In the genomic region with DNA sequence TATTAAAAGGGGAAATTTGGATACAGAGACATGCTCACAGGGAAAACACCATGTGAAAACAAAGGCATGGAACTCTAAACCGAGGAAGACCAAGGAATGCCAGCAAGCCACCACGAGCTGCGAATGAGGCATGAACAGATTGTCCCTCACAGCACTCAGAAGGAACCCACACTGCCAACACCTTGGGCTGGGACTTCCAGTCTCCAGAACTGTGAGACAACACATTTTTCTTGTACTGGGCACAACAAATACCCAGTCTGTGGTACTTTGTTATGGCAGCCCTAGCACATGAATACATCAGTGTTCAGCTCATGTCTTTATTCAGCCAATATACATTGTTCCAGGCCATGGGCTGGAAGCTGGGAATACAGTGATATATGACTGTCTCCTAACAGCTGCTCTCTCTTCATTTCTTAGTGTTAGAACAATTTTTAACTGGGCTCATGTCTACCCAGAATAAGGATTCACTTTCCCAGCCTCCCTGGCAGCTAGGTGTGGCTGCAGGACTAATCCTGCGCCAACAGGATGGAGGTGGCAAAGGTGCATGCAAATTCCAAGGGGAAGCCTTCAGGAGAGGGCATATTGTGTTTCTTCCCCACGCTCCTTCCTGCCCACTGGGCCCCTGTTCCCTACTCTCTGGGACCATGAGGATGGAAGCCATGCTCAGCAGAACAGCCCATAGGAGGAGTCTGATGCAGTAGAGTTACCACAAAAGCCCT, we compare ENCODE assay signal across 30 cellular contexts. TPM values are rescaled to one million over a fixed set of nuclear protein-coding genes. Genes with fewer than 3 reads are reported as not detected.
"Had no signal": no experiment of that assay in that cellular context is flagged by ENCODE, and none has a peak within 500 bp of the region (broad histone marks: within the 10 kb centered on the region; RNA-seq: fewer than 3 reads in every experiment).

No MANE protein-coding gene starts in this region.

- H3K27me3 ChIP-seq: ascending aorta, body of pancreas had no signal

- DNase-seq: activated CD4-positive, alpha-beta T cell treated with anti-CD3 and anti-CD28 coated beads for 48 hours; activated CD4-positive, alpha-beta T cell treated with anti-CD3 and anti-CD28 coated beads, Interleukin-2, amount 50 U/mL, for 4 hours; activated CD4-positive, CD25-positive, alpha-beta regulatory T cell treated with anti-CD3 and anti-CD28 coated beads, Interleukin-2, amount 50 U/mL, for 72 hours; activated CD8-positive, alpha-beta memory T cell treated with anti-CD3 and anti-CD28 coated beads, Interleukin-2, amount 10 ng/mL, durations not matched to agents 7 days and 5 days; activated CD8-positive, alpha-beta T cell treated with anti-CD3 and anti-CD28 coated beads, Interleukin-2, amount 10 ng/mL, durations not matched to agents 7 days and 5 days; activated effector memory CD4-positive, alpha-beta T cell treated with anti-CD3 and anti-CD28 coated beads, Interleukin-2, amount 50 U/mL, for 16 hours; activated naive CD4-positive, alpha-beta T cell treated with Interleukin-2 at 50 U/mL for 16 hours; activated naive CD8-positive, alpha-beta T cell treated with anti-CD3 and anti-CD28 coated beads, Interleukin-2, amount 50 U/mL, for 24 hours; activated T-cell treated with anti-CD3 and anti-CD28 coated beads, Interleukin-2, amount 50 U/mL, for 4 hours; amniotic stem cell; body of pancreas; KG1; NCI-H1092; NCI-H1417; NCI-H1930; NCI-H2107; NCI-H2171 treated with DMSO at 0.1 percent for 48 hours; NCI-H226; NCI-H82; NK-92 treated with Interleukin-12 subunit alpha and Interleukin-12 subunit beta, amount 100 ng/mL, for 24 hours; OCI-M1; RPMI8226; SW 1271 had no signal

- ATAC-seq: activated CD8-positive, alpha-beta memory T cell treated with anti-CD3 and anti-CD28 coated beads, Interleukin-2, amount 10 ng/mL, durations not matched to agents 7 days and 5 days; activated CD8-positive, alpha-beta T cell treated with anti-CD3 and anti-CD28 coated beads, Interleukin-2, amount 10 ng/mL, durations not matched to agents 7 days and 5 days; activated naive CD4-positive, alpha-beta T cell treated with anti-CD3 and anti-CD28 coated beads, Interleukin-2, amount 50 U/mL, for 72 hours; activated naive CD8-positive, alpha-beta T cell treated with anti-CD3 and anti-CD28 coated beads, Interleukin-2, amount 50 U/mL, for 24 hours; activated T-cell treated with anti-CD3 and anti-CD28 coated beads, Interleukin-2, amount 50 U/mL, for 4 hours; body of pancreas; Panc1; Right ventricle myocardium inferior; WTC11 had no signal

- H3K9me3 ChIP-seq: ascending aorta, body of pancreas had no signal

- H3K27ac ChIP-seq: ascending aorta, body of pancreas, SK-N-MC had no signal

- H3K4me3 ChIP-seq: ascending aorta, body of pancreas, SK-N-MC had no signal

- H3K36me3 ChIP-seq: ascending aorta had no signal

- H3K4me1 ChIP-seq: body of pancreas had no signal

RNA-seq across cellular contexts. Expression of gene STPG4, which starts 59.6 kb away (rescaled TPM):
- total RNA-seq: activated T-cell treated with anti-CD3 and anti-CD28 coated beads, Interleukin-2, amount 50 U/mL, for 4 hours; ascending aorta; body of pancreas; NCI-H460; Right ventricle myocardium inferior; WTC11 had no signal
